Comparison of ENCODE assay signal across 20 cellular contexts in genomic region chr7:121259826-121260225, GRCh38.
"Had no signal": no experiment of that assay in that cellular context is flagged by ENCODE, and none has a peak within 500 bp of the region (broad histone marks: within the 10 kb centered on the region; RNA-seq: fewer than 3 reads in every experiment).

No MANE protein-coding gene starts in this region.

- H3K27ac ChIP-seq: cardiac muscle cell, left lung, neural progenitor cell, spleen, testis, uterus, VCaP had no signal

- H3K27me3 ChIP-seq: cardiac muscle cell, left lung, neural progenitor cell, spleen, testis, uterus had no signal

- H3K9ac ChIP-seq: neural progenitor cell had no signal

- H3K4me1 ChIP-seq: left lung, neural progenitor cell, spleen, testis, uterus had no signal

- ATAC-seq: activated CD4-positive, CD25-positive, alpha-beta regulatory T cell treated with anti-CD3 and anti-CD28 coated beads, Interleukin-2, amount 50 U/mL, for 24 hours; activated T-cell treated with anti-CD3 and anti-CD28 coated beads, Interleukin-2, amount 50 U/mL, for 72 hours; left lung; naive thymus-derived CD8-positive, alpha-beta T cell had no signal

- DNase-seq: activated CD4-positive, alpha-beta memory T cell treated with anti-CD3 and anti-CD28 coated beads, Interleukin-2, amount 10 ng/mL, durations not matched to agents 7 days and 5 days; activated CD4-positive, alpha-beta T cell treated with anti-CD3 and anti-CD28 coated beads, Interleukin-2, amount 10 ng/mL, durations not matched to agents 24 days and 14 days; activated effector memory CD4-positive, alpha-beta T cell treated with Interleukin-2 at 50 U/mL for 16 hours; activated naive CD4-positive, alpha-beta T cell treated with anti-CD3 and anti-CD28 coated beads for 36 hours; activated T-cell treated with anti-CD3 and anti-CD28 coated beads, Interleukin-2, amount 50 U/mL, for 72 hours; amygdala; foreskin fibroblast; left lung; naive thymus-derived CD8-positive, alpha-beta T cell; posterior cingulate gyrus; spleen; stimulated activated CD4-positive, alpha-beta T cell treated with anti-CD3 and anti-CD28 coated beads, Interleukin-4, amount 100 ng/mL, for 1 hour; stimulated activated naive CD4-positive, alpha-beta T cell; testis; uterus had no signal

- H2AFZ ChIP-seq: neural progenitor cell had no signal

- H3K9me3 ChIP-seq: testis, uterus had no signal

- H3K4me2 ChIP-seq: neural progenitor cell had no signal

- H3K36me3 ChIP-seq: cardiac muscle cell, left lung, neural progenitor cell, uterus had no signal

- H3K4me3 ChIP-seq: cardiac muscle cell, left lung, lung, neural progenitor cell, spleen, testis, uterus had no signal
